ENCODE assay signal across 15 cellular contexts in the genomic region with DNA sequence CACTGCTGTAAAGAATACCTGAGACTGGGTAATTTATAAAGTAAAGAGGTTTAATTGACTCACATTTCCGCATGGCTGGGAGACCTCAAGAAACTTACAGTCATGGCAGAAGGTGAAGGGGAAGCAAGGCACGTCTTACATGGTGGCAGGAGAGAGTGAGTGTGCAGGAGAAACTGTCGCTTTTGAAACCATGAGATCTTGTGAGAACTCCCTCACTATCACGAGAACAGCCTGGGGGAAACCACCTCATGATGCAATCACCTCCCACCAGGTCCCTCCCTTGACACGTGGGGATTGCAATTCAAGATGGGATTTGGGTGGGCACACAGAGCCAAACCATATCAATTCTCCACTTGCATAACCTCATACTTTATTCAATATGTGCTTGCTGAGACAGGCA.
DNase-seq lines count a peak whose midpoint lies in the region; ATAC-seq, FAIRE-seq and TF ChIP-seq lines count a peak whose summit lies in the region.
"Had no signal": no experiment of that assay in that cellular context is flagged by ENCODE, and none has a peak within 500 bp of the region (broad histone marks: within the 10 kb centered on the region; RNA-seq: fewer than 3 reads in every experiment).

No MANE protein-coding gene starts in this region.

- H4K91ac ChIP-seq in IMR-90 (ENCODE audit: insufficient read depth, low read depth, low read length) (no peak overlapping the region), H1 (replicated peaks; ENCODE audit: insufficient read length, low read length) (no peak overlapping the region)

- H2BK15ac ChIP-seq in IMR-90 (ENCODE audit: low read depth, low read length) (no peak overlapping the region), H1 (ENCODE audit: low read length) (no peak overlapping the region; the same call in 1 of the 2 replicates)

- H3K4me1 ChIP-seq in IMR-90 (ENCODE audit: control insufficient read depth, insufficient read depth, low read length): no peaks in the 10 kb centered on the region
- H3K4me1 ChIP-seq in H1 (replicated peaks in 1 of 4; ENCODE audit: control insufficient read depth in 3 of 4, insufficient read depth in 4 of 4, low read length in 3 of 4): no peaks in the 10 kb centered on the region; a peak in 1 of 7 replicates
- H3K4me1 ChIP-seq: HAP-1 had no signal

- H3K4me1 Mint-ChIP-seq in activated CD4-positive, alpha-beta memory T cell treated with anti-CD3 and anti-CD28 coated beads for 36 hours (ENCODE audit: low read depth): no peaks in the 10 kb centered on the region
- H3K4me1 Mint-ChIP-seq in activated CD4-positive, alpha-beta memory T cell treated with anti-CD3 and anti-CD28 coated beads, Interleukin-2, amount 10 ng/mL, durations not matched to agents 7 days and 5 days: no peaks in the 10 kb centered on the region
- H3K4me1 Mint-ChIP-seq in activated naive CD8-positive, alpha-beta T cell treated with anti-CD3 and anti-CD28 coated beads, Interleukin-2, amount 50 U/mL, for 24 hours: no peaks in the 10 kb centered on the region
- no peaks in the 10 kb centered on the region for H3K4me1 Mint-ChIP-seq in activated naive CD8-positive, alpha-beta T cell treated with anti-CD3 and anti-CD28 coated beads for 36 hours
- H3K4me1 Mint-ChIP-seq: B cell had no signal

- H3K56ac ChIP-seq in IMR-90 (ENCODE audit: extremely low read depth, insufficient read depth, low read length): no peak overlapping the region
- H3K56ac ChIP-seq in H1 (replicated peaks; ENCODE audit: insufficient read length, low read depth, low read length): no peak overlapping the region

- no peak for FAIRE-seq in H1 (lab: Jason Lieb, UNC)
- FAIRE-seq: GM12891 had no signal

- no peaks in the 10 kb centered on the region for H3K79me2 ChIP-seq in H1 (ENCODE audit: control insufficient read depth in 1 of 2, insufficient read depth in 2 of 2, low read length in 2 of 2)

- TF ChIP-seq CTCF in IMR-90 (conservative IDR thresholded peaks at IDR 0.05; ENCODE audit: low read depth, low read length): no peak
- TF ChIP-seq CTCF in H1 (IDR thresholded peaks at IDR 0.05; ENCODE audit: control extremely low read depth in 1 of 3, insufficient read depth in 1 of 3, low read depth in 1 of 3, low read length in 3 of 3): no peak

- no peak overlapping the region for H3K14ac ChIP-seq in IMR-90 (replicated peaks; ENCODE audit: low read depth, low read length)
- no peak overlapping the region for H3K14ac ChIP-seq in H1 (ENCODE audit: insufficient read length)

- H3K4me2 ChIP-seq in IMR-90 (ENCODE audit: low read depth, low read length) (no peak overlapping the region), H1 (ENCODE audit: insufficient read depth in 1 of 2, low read depth in 2 of 2, low read length in 2 of 2) (peak overlapping the region in 1 of 2 experiments; percentile 15; a peak in 1 of 4 replicates)

- H3K4me3 ChIP-seq in IMR-90 (ENCODE audit: insufficient read depth, low read depth, low read length) (no peak overlapping the region), H1 (ENCODE audit: extremely low read depth in 1 of 4, insufficient read depth in 2 of 4, low read depth in 3 of 4, low read length in 4 of 4) (no peak overlapping the region; a peak in 1 of 8 replicates)
- H3K4me3 ChIP-seq: HAP-1 had no signal

- dilution Hi-C loops in IMR-90 (cut with HindIII; ENCODE audit: low sequenced_read_pairs, unreplicated experiment): no loop called here

- TF ChIP-seq RAD21 in IMR-90 (IDR thresholded peaks at IDR 0.05; ENCODE audit: low read length) (no peak), H1 (IDR thresholded peaks at IDR 0.05 in 1 of 2, conservative IDR thresholded peaks at IDR 0.05 in 1 of 2; ENCODE audit: low read depth in 2 of 2, low read length in 2 of 2) (no peak)

- H3K4ac ChIP-seq in IMR-90 (ENCODE audit: low read depth, low read length) (no peak overlapping the region), H1 (replicated peaks; ENCODE audit: insufficient read length, low read depth, low read length) (no peak overlapping the region)

- H3K27ac ChIP-seq in IMR-90 (ENCODE audit: insufficient read depth, low read length) (no peak overlapping the region), H1 (ENCODE audit: low read depth, low read length) (no peak overlapping the region)

- TF ChIP-seq POLR2A in IMR-90 (IDR thresholded peaks at IDR 0.05; ENCODE audit: low read depth, low read length) (no peak), H1 (IDR thresholded peaks at IDR 0.05; ENCODE audit: control extremely low read depth in 1 of 2, low read depth in 2 of 2, low read length in 2 of 2) (no peak)

- no peaks in the 10 kb centered on the region for H3K27me3 Mint-ChIP-seq in activated CD4-positive, alpha-beta memory T cell treated with anti-CD3 and anti-CD28 coated beads for 36 hours
- no peaks in the 10 kb centered on the region for H3K27me3 Mint-ChIP-seq in activated CD4-positive, alpha-beta memory T cell treated with anti-CD3 and anti-CD28 coated beads, Interleukin-2, amount 10 ng/mL, durations not matched to agents 7 days and 5 days
- H3K27me3 Mint-ChIP-seq in activated naive CD8-positive, alpha-beta T cell treated with anti-CD3 and anti-CD28 coated beads, Interleukin-2, amount 50 U/mL, for 24 hours: peaks cover 1% of the 10 kb centered on the region
- H3K27me3 Mint-ChIP-seq in activated naive CD8-positive, alpha-beta T cell treated with anti-CD3 and anti-CD28 coated beads for 36 hours: no peaks in the 10 kb centered on the region
- H3K27me3 Mint-ChIP-seq: B cell; CD4-positive, alpha-beta T cell had no signal

- no peak for TF ChIP-seq EP300 in H1 (IDR thresholded peaks at IDR 0.05; ENCODE audit: borderline replicate concordance in 1 of 2, low read depth in 2 of 2, low read length in 2 of 2)

- H3K9ac ChIP-seq in IMR-90 (ENCODE audit: low read depth, low read length): no peak overlapping the region
- no peak overlapping the region for H3K9ac ChIP-seq in H1 (replicated peaks in 1 of 4; ENCODE audit: extremely low read depth in 1 of 4, low read depth in 3 of 4, low read length in 3 of 4)

- H2AFZ ChIP-seq in IMR-90 (replicated peaks; ENCODE audit: low read length, poor library complexity) (no peak overlapping the region), H1 (ENCODE audit: low read length) (no peak overlapping the region)

- H3K79me1 ChIP-seq in IMR-90 (ENCODE audit: low read depth in 1 of 2, low read length in 2 of 2) (no peaks in the 10 kb centered on the region), H1 (ENCODE audit: low read depth, low read length) (no peaks in the 10 kb centered on the region)

- WGBS in IMR-90 (ENCODE audit: extremely low coverage in 2 of 2, insufficient read length in 1 of 2), 2 experiments: no CpG with 5 or more reads among the region's 5 CpGs
- WGBS in H1 (ENCODE audit: extremely low coverage in 1 of 2, insufficient coverage in 1 of 2, insufficient read length in 1 of 2, insufficient replicate concordance in 2 of 2, low coverage in 1 of 2, low lambda C conversion rate in 2 of 2, missing lambda C conversion rate in 1 of 2), 2 experiments: 75% methylated on average over 5 of the region's 5 CpGs; no CpG with 5 or more reads in 1 of the 2 experiments

- BruUV-seq in IMR-90 (replicated peaks; lab: Mats Ljungman, UMichigan): no TSS peak

- H3K27me3 ChIP-seq in IMR-90 (ENCODE audit: control insufficient read depth, insufficient read depth, low read length) (no peaks in the 10 kb centered on the region), H1 (replicated peaks in 1 of 4; ENCODE audit: control insufficient read depth in 3 of 4, extremely low read depth in 1 of 4, insufficient read depth in 3 of 4, low read length in 3 of 4) (no peaks in the 10 kb centered on the region)

- H2AK5ac ChIP-seq in IMR-90 (ENCODE audit: low read depth, low read length) (no peak overlapping the region), H1 (ENCODE audit: low read depth, low read length) (no peak overlapping the region)

- DNase-seq in activated CD4-positive, alpha-beta memory T cell treated with anti-CD3 and anti-CD28 coated beads for 36 hours: peak; percentile 12
- no peak for DNase-seq in activated CD4-positive, alpha-beta memory T cell treated with anti-CD3 and anti-CD28 coated beads, Interleukin-2, amount 10 ng/mL, durations not matched to agents 7 days and 5 days
- no peak for DNase-seq in activated naive CD8-positive, alpha-beta T cell treated with anti-CD3 and anti-CD28 coated beads, Interleukin-2, amount 50 U/mL, for 24 hours
- no peak for DNase-seq in activated naive CD8-positive, alpha-beta T cell treated with anti-CD3 and anti-CD28 coated beads for 36 hours
- DNase-seq in IMR-90: no peak
- DNase-seq in H1 (ENCODE audit: low read depth in 1 of 2, low spot score in 2 of 2): no peak
- no peak for DNase-seq in UCSD-AML1 (lab: John Stamatoyannopoulos, UW; ENCODE audit: unreplicated experiment)
- DNase-seq in mucosa of gallbladder (ENCODE audit: low spot score): no peak
- DNase-seq: C1 segment of cervical spinal cord; CD4-positive, alpha-beta T cell; DMS79; GOT3 had no signal

- no peaks in the 10 kb centered on the region for H3K36me3 ChIP-seq in IMR-90 (ENCODE audit: control insufficient read depth, insufficient read depth, low read length)
- H3K36me3 ChIP-seq in H1 (ENCODE audit: control insufficient read depth in 2 of 4, insufficient read depth in 4 of 4, low read length in 3 of 4): no peaks in the 10 kb centered on the region
- H3K36me3 ChIP-seq: HAP-1 had no signal

- H3K23ac ChIP-seq in IMR-90 (ENCODE audit: low read depth, low read length) (no peak overlapping the region), H1 (ENCODE audit: insufficient read length) (no peak overlapping the region)

- H4K8ac ChIP-seq in IMR-90 (ENCODE audit: low read depth in 2 of 2, low read length in 2 of 2) (no peak overlapping the region), H1 (ENCODE audit: extremely low read depth, insufficient read depth, low read length) (no peak overlapping the region)

- H4K20me1 ChIP-seq in IMR-90 (ENCODE audit: insufficient read depth, low read length) (no peaks in the 10 kb centered on the region), H1 (replicated peaks in 1 of 2; ENCODE audit: control insufficient read depth in 1 of 2, insufficient read depth in 2 of 2, low read length in 2 of 2) (no peaks in the 10 kb centered on the region)

- H3K9me1 ChIP-seq in IMR-90 (ENCODE audit: insufficient read depth, low read length): no peaks in the 10 kb centered on the region

- ATAC-seq in activated naive CD8-positive, alpha-beta T cell treated with anti-CD3 and anti-CD28 coated beads, Interleukin-2, amount 50 U/mL, for 24 hours: peak; percentile 36
- ATAC-seq in IMR-90 (ENCODE audit: low read depth): no peak

- no peak overlapping the region for H2BK5ac ChIP-seq in IMR-90 (ENCODE audit: low read depth, low read length, poor library complexity, severe bottlenecking)
- H2BK5ac ChIP-seq in H1 (ENCODE audit: low read depth, low read length): no peak overlapping the region

- no peaks in the 10 kb centered on the region for H3K36me3 Mint-ChIP-seq in activated CD4-positive, alpha-beta memory T cell treated with anti-CD3 and anti-CD28 coated beads for 36 hours
- no peaks in the 10 kb centered on the region for H3K36me3 Mint-ChIP-seq in activated CD4-positive, alpha-beta memory T cell treated with anti-CD3 and anti-CD28 coated beads, Interleukin-2, amount 10 ng/mL, durations not matched to agents 7 days and 5 days (ENCODE audit: low read depth)
- H3K36me3 Mint-ChIP-seq in activated naive CD8-positive, alpha-beta T cell treated with anti-CD3 and anti-CD28 coated beads, Interleukin-2, amount 50 U/mL, for 24 hours (ENCODE audit: low read depth): no peaks in the 10 kb centered on the region
- H3K36me3 Mint-ChIP-seq in activated naive CD8-positive, alpha-beta T cell treated with anti-CD3 and anti-CD28 coated beads for 36 hours: no peaks in the 10 kb centered on the region

- POLR2A ChIA-PET in activated CD4-positive, alpha-beta memory T cell treated with anti-CD3 and anti-CD28 coated beads for 36 hours (lab: Charles Lee): no interaction called here
- POLR2A ChIA-PET in activated CD4-positive, alpha-beta memory T cell treated with anti-CD3 and anti-CD28 coated beads, Interleukin-2, amount 10 ng/mL, durations not matched to agents 7 days and 5 days (lab: Charles Lee): no interaction called here
- POLR2A ChIA-PET in IMR-90 (lab: Charles Lee; ENCODE audit: unreplicated experiment): no interaction called here
- POLR2A ChIA-PET in H1 (lab: Charles Lee; ENCODE audit: partially characterized antibody): no interaction called here

- CTCF ChIA-PET in activated CD4-positive, alpha-beta memory T cell treated with anti-CD3 and anti-CD28 coated beads for 36 hours (lab: Charles Lee): interaction anchor here (1.6 to 2.2 kb wide), 2 partner anchors 9 to 23 kb away, joined by 5 to 8 read pairs; no protein-coding TSS in a partner anchor
- CTCF ChIA-PET in activated CD4-positive, alpha-beta memory T cell treated with anti-CD3 and anti-CD28 coated beads, Interleukin-2, amount 10 ng/mL, durations not matched to agents 7 days and 5 days (lab: Charles Lee): interaction anchor here (1.2 kb wide), 1 partner anchor 8 kb away, joined by 4 read pairs; no protein-coding TSS in a partner anchor
- CTCF ChIA-PET in IMR-90 (lab: Yijun Ruan, JAX) (no interaction called here), H1 (lab: Charles Lee; ENCODE audit: partially characterized antibody) (interaction anchor here (0.6 to 1.8 kb wide), 5 partner anchors 9 to 495 kb away, joined by 3 to 6 read pairs (median 4); no protein-coding TSS in a partner anchor)

- 0 out of 2 replicates have a peak overlapping the region, but pooled peaks have one; percentile 72 for H2BK12ac ChIP-seq in H1 (ENCODE audit: low read depth, low read length)

- no peaks in the 10 kb centered on the region; the same call in 1 of the 2 replicates for H3K23me2 ChIP-seq in H1 (ENCODE audit: low read depth, low read length)

- H2BK120ac ChIP-seq in IMR-90 (ENCODE audit: low read depth, low read length) (no peak overlapping the region), H1 (replicated peaks; ENCODE audit: low read depth, low read length) (no peak overlapping the region)

- H2BK20ac ChIP-seq in IMR-90 (ENCODE audit: low read depth, low read length) (no peak overlapping the region), H1 (ENCODE audit: low read length) (no peak overlapping the region)

- no peak overlapping the region for H3K27ac Mint-ChIP-seq in activated CD4-positive, alpha-beta memory T cell treated with anti-CD3 and anti-CD28 coated beads for 36 hours
- no peak overlapping the region for H3K27ac Mint-ChIP-seq in activated CD4-positive, alpha-beta memory T cell treated with anti-CD3 and anti-CD28 coated beads, Interleukin-2, amount 10 ng/mL, durations not matched to agents 7 days and 5 days
- H3K27ac Mint-ChIP-seq in activated naive CD8-positive, alpha-beta T cell treated with anti-CD3 and anti-CD28 coated beads, Interleukin-2, amount 50 U/mL, for 24 hours: no peak overlapping the region
- H3K27ac Mint-ChIP-seq in activated naive CD8-positive, alpha-beta T cell treated with anti-CD3 and anti-CD28 coated beads for 36 hours: no peak overlapping the region
- H3K27ac Mint-ChIP-seq: B cell; CD4-positive, alpha-beta T cell had no signal

- no peak overlapping the region for H3K18ac ChIP-seq in IMR-90 (ENCODE audit: low read depth, low read length)
- no peak overlapping the region for H3K18ac ChIP-seq in H1 (ENCODE audit: extremely low read depth, low read length)

- no peaks in the 10 kb centered on the region for H3K9me3 Mint-ChIP-seq in activated CD4-positive, alpha-beta memory T cell treated with anti-CD3 and anti-CD28 coated beads for 36 hours
- H3K9me3 Mint-ChIP-seq in activated CD4-positive, alpha-beta memory T cell treated with anti-CD3 and anti-CD28 coated beads, Interleukin-2, amount 10 ng/mL, durations not matched to agents 7 days and 5 days: no peaks in the 10 kb centered on the region
- no peaks in the 10 kb centered on the region for H3K9me3 Mint-ChIP-seq in activated naive CD8-positive, alpha-beta T cell treated with anti-CD3 and anti-CD28 coated beads, Interleukin-2, amount 50 U/mL, for 24 hours
- no peaks in the 10 kb centered on the region for H3K9me3 Mint-ChIP-seq in activated naive CD8-positive, alpha-beta T cell treated with anti-CD3 and anti-CD28 coated beads for 36 hours
- H3K9me3 Mint-ChIP-seq: CD4-positive, alpha-beta T cell had no signal

- H2AK9ac ChIP-seq in IMR-90 (replicated peaks; ENCODE audit: low read depth, low read length, poor library complexity): no peak overlapping the region

- H3K9me3 ChIP-seq in IMR-90 (ENCODE audit: control insufficient read depth, insufficient read depth, low read length) (no peaks in the 10 kb centered on the region), H1 (ENCODE audit: insufficient read depth in 2 of 2, low read depth in 1 of 2, low read length in 1 of 2) (no peaks in the 10 kb centered on the region)
- H3K9me3 ChIP-seq: HAP-1 had no signal

- H3K4me3 Mint-ChIP-seq in activated CD4-positive, alpha-beta memory T cell treated with anti-CD3 and anti-CD28 coated beads for 36 hours: no peak overlapping the region
- no peak overlapping the region for H3K4me3 Mint-ChIP-seq in activated CD4-positive, alpha-beta memory T cell treated with anti-CD3 and anti-CD28 coated beads, Interleukin-2, amount 10 ng/mL, durations not matched to agents 7 days and 5 days
- H3K4me3 Mint-ChIP-seq in activated naive CD8-positive, alpha-beta T cell treated with anti-CD3 and anti-CD28 coated beads, Interleukin-2, amount 50 U/mL, for 24 hours: no peak overlapping the region
- H3K4me3 Mint-ChIP-seq in activated naive CD8-positive, alpha-beta T cell treated with anti-CD3 and anti-CD28 coated beads for 36 hours: no peak overlapping the region
- H3K4me3 Mint-ChIP-seq: B cell; CD4-positive, alpha-beta T cell had no signal

- H4K5ac ChIP-seq in IMR-90 (ENCODE audit: low read depth, low read length) (no peak overlapping the region), H1 (ENCODE audit: insufficient read length, low read depth, low read length) (no peak overlapping the region)

- intact Hi-C loops in activated CD4-positive, alpha-beta memory T cell treated with anti-CD3 and anti-CD28 coated beads for 36 hours (cut with micrococcal nuclease): no loop called here
- intact Hi-C loops in IMR-90 (cut with micrococcal nuclease): no loop called here

- in situ Hi-C loops in IMR-90 (cut with MboI; ENCODE audit: low sequenced_read_pairs): loop anchor here (25.0 kb wide), 2 partner anchors 310 to 535 kb away; no protein-coding TSS in a partner anchor
